ENCODE assay signal across 24 cellular contexts in genomic region chr11:117482881-117483280, GRCh38.
"Had no signal": no experiment of that assay in that cellular context is flagged by ENCODE, and none has a peak within 500 bp of the region (broad histone marks: within the 10 kb centered on the region; RNA-seq: fewer than 3 reads in every experiment).

No MANE protein-coding gene starts in this region.

- H3K4me3 ChIP-seq: adrenal gland, SK-N-MC had no signal

- H3K27me3 Mint-ChIP-seq: activated CD4-positive, alpha-beta T cell treated with anti-CD3 and anti-CD28 coated beads for 36 hours; activated naive CD8-positive, alpha-beta T cell treated with anti-CD3 and anti-CD28 coated beads, Interleukin-2, amount 10 ng/mL, durations not matched to agents 7 days and 5 days had no signal

- H3K9me3 Mint-ChIP-seq: activated CD4-positive, alpha-beta memory T cell treated with anti-CD3 and anti-CD28 coated beads, Interleukin-2, amount 10 ng/mL, durations not matched to agents 7 days and 5 days; activated naive CD8-positive, alpha-beta T cell treated with anti-CD3 and anti-CD28 coated beads, Interleukin-2, amount 10 ng/mL, durations not matched to agents 7 days and 5 days; activated T-cell treated with anti-CD3 and anti-CD28 coated beads, Interleukin-2, amount 50 U/mL, for 72 hours; activated T-helper 2 cell treated with anti-CD3 and anti-CD28 coated beads, Interferon-gamma antibody, Interleukin-2, Interleukin-4, amounts not matched to agents 10 μg/mL and 5 μg/mL and 100 μg/mL, durations not matched to agents 14 hours and 24 hours and 36 hours had no signal

- H3K27me3 ChIP-seq: adrenal gland had no signal

- DNase-seq: activated CD4-positive, alpha-beta memory T cell treated with anti-CD3 and anti-CD28 coated beads, Interleukin-2, amount 10 ng/mL, durations not matched to agents 7 days and 5 days; activated CD4-positive, alpha-beta T cell treated with anti-CD3 and anti-CD28 coated beads for 36 hours; activated CD4-positive, alpha-beta T cell treated with anti-CD3 and anti-CD28 coated beads, Interleukin-2, amount 50 U/mL, for 1 hour; activated naive CD4-positive, alpha-beta T cell treated with anti-CD3 and anti-CD28 coated beads, Interleukin-2, amount 50 U/mL, for 16 hours; activated naive CD8-positive, alpha-beta T cell treated with anti-CD3 and anti-CD28 coated beads, Interleukin-2, amount 10 ng/mL, durations not matched to agents 7 days and 5 days; activated T-cell treated with anti-CD3 and anti-CD28 coated beads for 4 hours; activated T-cell treated with anti-CD3 and anti-CD28 coated beads, Interleukin-2, amount 50 U/mL, for 72 hours; adrenal gland; anterior cingulate cortex; central memory CD4-positive, alpha-beta T cell; Karpas-422; MM.1S; NCI-H1105; NCI-H1930; NCI-H2171; NCI-H2227 treated with DMSO at 0.1 percent for 48 hours; NCI-H82; OCI-M1; RPMI8226; T-cell had no signal

- H3K4me1 Mint-ChIP-seq: activated CD4-positive, alpha-beta memory T cell treated with anti-CD3 and anti-CD28 coated beads, Interleukin-2, amount 10 ng/mL, durations not matched to agents 7 days and 5 days; activated CD4-positive, alpha-beta T cell treated with anti-CD3 and anti-CD28 coated beads for 36 hours; T-cell had no signal

- ATAC-seq: activated CD4-positive, alpha-beta T cell treated with anti-CD3 and anti-CD28 coated beads for 36 hours; activated T-cell treated with anti-CD3 and anti-CD28 coated beads, Interleukin-2, amount 50 U/mL, for 72 hours; Right ventricle myocardium inferior; T-cell had no signal

- H3K27ac Mint-ChIP-seq: activated CD4-positive, alpha-beta memory T cell treated with anti-CD3 and anti-CD28 coated beads, Interleukin-2, amount 10 ng/mL, durations not matched to agents 7 days and 5 days; activated CD4-positive, alpha-beta T cell treated with anti-CD3 and anti-CD28 coated beads for 36 hours; activated naive CD8-positive, alpha-beta T cell treated with anti-CD3 and anti-CD28 coated beads, Interleukin-2, amount 10 ng/mL, durations not matched to agents 7 days and 5 days; activated T-cell treated with anti-CD3 and anti-CD28 coated beads, Interleukin-2, amount 50 U/mL, for 72 hours; activated T-helper 2 cell treated with anti-CD3 and anti-CD28 coated beads, Interferon-gamma antibody, Interleukin-2, Interleukin-4, amounts not matched to agents 10 μg/mL and 5 μg/mL and 100 μg/mL, durations not matched to agents 14 hours and 24 hours and 36 hours; T-cell had no signal

- H3K36me3 Mint-ChIP-seq: activated naive CD8-positive, alpha-beta T cell treated with anti-CD3 and anti-CD28 coated beads, Interleukin-2, amount 10 ng/mL, durations not matched to agents 7 days and 5 days; T-cell had no signal

- H3K27ac ChIP-seq: adrenal gland, SK-N-MC, VCaP had no signal

- H3K4me3 Mint-ChIP-seq: activated CD4-positive, alpha-beta memory T cell treated with anti-CD3 and anti-CD28 coated beads, Interleukin-2, amount 10 ng/mL, durations not matched to agents 7 days and 5 days; activated CD4-positive, alpha-beta T cell treated with anti-CD3 and anti-CD28 coated beads for 36 hours; activated naive CD8-positive, alpha-beta T cell treated with anti-CD3 and anti-CD28 coated beads, Interleukin-2, amount 10 ng/mL, durations not matched to agents 7 days and 5 days; activated T-cell treated with anti-CD3 and anti-CD28 coated beads, Interleukin-2, amount 50 U/mL, for 72 hours; T-cell had no signal

- H3K36me3 ChIP-seq: adrenal gland had no signal

- H3K9me3 ChIP-seq: adrenal gland had no signal

- H3K4me1 ChIP-seq: adrenal gland had no signal
